Comparison of ENCODE assay signal across 7 cellular contexts in genomic region chrX:150216000-150216399, GRCh38.
DNase-seq lines count a peak whose midpoint lies in the region; ATAC-seq lines count a peak whose summit lies in the region.
"Not testable (repeated sequence)": the region's sequence is repeated elsewhere in the genome, so short reads cannot be mapped to it uniquely, and the experiment has no call there.

No MANE protein-coding gene starts in this region.

- peak; percentile 18 for DNase-seq in activated CD8-positive, alpha-beta memory T cell treated with anti-CD3 and anti-CD28 coated beads, Interleukin-2, amount 10 ng/mL, durations not matched to agents 7 days and 5 days
- peak; percentile 74 for DNase-seq in mesenteric fat pad (ENCODE audit: low spot score)
- DNase-seq in posterior vena cava (ENCODE audit: low spot score): peak; percentile 32
- not testable (repeated sequence) for DNase-seq in stimulated activated effector memory CD8-positive, alpha-beta T cell treated with anti-CD3 and anti-CD28 coated beads, Interleukin-12 subunit alpha, Interleukin-12 subunit beta, amount 100 ng/mL, for 72 hours (ENCODE audit: low spot score in 2 of 2); aorta

- not testable (repeated sequence) for H3K4me3 Mint-ChIP-seq in activated CD8-positive, alpha-beta memory T cell treated with anti-CD3 and anti-CD28 coated beads, Interleukin-2, amount 10 ng/mL, durations not matched to agents 7 days and 5 days; stimulated activated effector memory CD8-positive, alpha-beta T cell treated with anti-CD3 and anti-CD28 coated beads, Interleukin-12 subunit alpha, Interleukin-12 subunit beta, amount 100 ng/mL, for 72 hours

- not testable (repeated sequence) for ATAC-seq in activated CD8-positive, alpha-beta memory T cell treated with anti-CD3 and anti-CD28 coated beads, Interleukin-2, amount 10 ng/mL, durations not matched to agents 7 days and 5 days
- ATAC-seq in esophagus mucosa (peak; percentile 12), aorta (ENCODE audit: low FRiP score) (peak; percentile 31)
- ATAC-seq in stimulated activated effector memory CD8-positive, alpha-beta T cell treated with anti-CD3 and anti-CD28 coated beads, Interleukin-12 subunit alpha, Interleukin-12 subunit beta, amount 100 ng/mL, for 72 hours: peak; percentile 36

- H4K20me1 ChIP-seq in BLaER1: not testable (repeated sequence)

- not testable (repeated sequence) for H3K27me3 ChIP-seq in BLaER1; aorta (ENCODE audit: control insufficient read depth in 1 of 2, insufficient read depth in 2 of 2, low read length in 1 of 2)

- intact Hi-C loops in posterior vena cava (cut with DNase I); aorta (cut with DNase I): not testable (repeated sequence)

- H3K27ac ChIP-seq in BLaER1; aorta (ENCODE audit: low read depth in 1 of 2, low read length in 2 of 2): not testable (repeated sequence)

- H3K9me3 ChIP-seq in BLaER1; aorta (ENCODE audit: control insufficient read depth, low read length): not testable (repeated sequence)

- WGBS in aorta, 2 donors: 90% methylated on average over 2 of the region's 4 CpGs

- H3K36me3 Mint-ChIP-seq in activated CD8-positive, alpha-beta memory T cell treated with anti-CD3 and anti-CD28 coated beads, Interleukin-2, amount 10 ng/mL, durations not matched to agents 7 days and 5 days; stimulated activated effector memory CD8-positive, alpha-beta T cell treated with anti-CD3 and anti-CD28 coated beads, Interleukin-12 subunit alpha, Interleukin-12 subunit beta, amount 100 ng/mL, for 72 hours: not testable (repeated sequence)

- peak overlapping the region; percentile 74; the same call in 1 of the 2 replicates for H3K4me2 ChIP-seq in BLaER1

- H3K9me3 Mint-ChIP-seq in activated CD8-positive, alpha-beta memory T cell treated with anti-CD3 and anti-CD28 coated beads, Interleukin-2, amount 10 ng/mL, durations not matched to agents 7 days and 5 days (ENCODE audit: low read depth); stimulated activated effector memory CD8-positive, alpha-beta T cell treated with anti-CD3 and anti-CD28 coated beads, Interleukin-12 subunit alpha, Interleukin-12 subunit beta, amount 100 ng/mL, for 72 hours: not testable (repeated sequence)

- not testable (repeated sequence) for H3K9ac ChIP-seq in BLaER1

- H3K27ac Mint-ChIP-seq in activated CD8-positive, alpha-beta memory T cell treated with anti-CD3 and anti-CD28 coated beads, Interleukin-2, amount 10 ng/mL, durations not matched to agents 7 days and 5 days; stimulated activated effector memory CD8-positive, alpha-beta T cell treated with anti-CD3 and anti-CD28 coated beads, Interleukin-12 subunit alpha, Interleukin-12 subunit beta, amount 100 ng/mL, for 72 hours: not testable (repeated sequence)

- not testable (repeated sequence) for H3K36me3 ChIP-seq in BLaER1; aorta (ENCODE audit: control insufficient read depth in 1 of 2, insufficient read depth in 2 of 2, low read length in 1 of 2)

- not testable (repeated sequence) for H3K4me1 Mint-ChIP-seq in activated CD8-positive, alpha-beta memory T cell treated with anti-CD3 and anti-CD28 coated beads, Interleukin-2, amount 10 ng/mL, durations not matched to agents 7 days and 5 days; stimulated activated effector memory CD8-positive, alpha-beta T cell treated with anti-CD3 and anti-CD28 coated beads, Interleukin-12 subunit alpha, Interleukin-12 subunit beta, amount 100 ng/mL, for 72 hours

- peaks cover 56% of the 10 kb centered on the region for H3K4me1 ChIP-seq in BLaER1
- H3K4me1 ChIP-seq in aorta (ENCODE audit: control insufficient read depth in 1 of 2, insufficient read depth in 2 of 2, low read length in 2 of 2): not testable (repeated sequence)

- not testable (repeated sequence) for H3K4me3 ChIP-seq in BLaER1; aorta (ENCODE audit: low read length in 2 of 2)

- not testable (repeated sequence) for H3K27me3 Mint-ChIP-seq in activated CD8-positive, alpha-beta memory T cell treated with anti-CD3 and anti-CD28 coated beads, Interleukin-2, amount 10 ng/mL, durations not matched to agents 7 days and 5 days

- CTCF ChIA-PET in activated CD8-positive, alpha-beta memory T cell treated with anti-CD3 and anti-CD28 coated beads, Interleukin-2, amount 10 ng/mL, durations not matched to agents 7 days and 5 days (lab: Charles Lee): not testable (repeated sequence)
